In the genomic region with DNA sequence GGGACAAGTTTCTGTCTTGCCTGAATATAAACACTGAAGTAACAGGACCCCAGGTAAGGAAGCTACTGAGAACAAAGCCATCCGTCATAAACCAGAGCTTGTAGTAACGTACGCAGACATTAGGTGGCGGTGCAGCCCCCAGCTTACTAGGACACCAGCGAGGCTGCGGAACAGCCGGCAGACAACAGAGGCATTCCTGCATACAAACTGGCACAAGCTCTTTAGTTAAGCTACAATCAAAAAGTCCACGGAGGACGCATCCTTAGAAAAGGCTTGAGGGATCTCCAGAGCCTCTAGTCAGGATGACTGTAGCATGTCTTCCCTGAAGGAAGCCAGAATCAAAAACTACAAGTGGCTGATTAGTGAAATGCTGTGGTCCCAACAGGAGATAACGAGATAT, we compare ENCODE assay signal across 9 cellular contexts. TPM values are rescaled to one million over a fixed set of nuclear protein-coding genes. Genes with fewer than 3 reads are reported as not detected.
DNase-seq lines count a peak whose midpoint lies in the region; ATAC-seq and TF ChIP-seq lines count a peak whose summit lies in the region.
"Had no signal": no experiment of that assay in that cellular context is flagged by ENCODE, and none has a peak within 500 bp of the region (broad histone marks: within the 10 kb centered on the region; RNA-seq: fewer than 3 reads in every experiment).

No MANE protein-coding gene starts in this region.

- no peak for TF ChIP-seq POLR2A in upper lobe of left lung (IDR thresholded peaks at IDR 0.05)

- ATAC-seq in left lobe of liver: peak; percentile 52
- no peak for ATAC-seq in upper lobe of left lung (ENCODE audit: low FRiP score in 2 of 2)
- ATAC-seq in HG02973 (IDR thresholded peaks at IDR 0.05; ENCODE audit: unreplicated experiment): no peak
- no peak for ATAC-seq in GM21447 (IDR thresholded peaks at IDR 0.05; ENCODE audit: unreplicated experiment)
- ATAC-seq in HG03039 (IDR thresholded peaks at IDR 0.05; ENCODE audit: unreplicated experiment): no peak

- POLR2A ChIA-PET in activated CD4-positive, alpha-beta T cell treated with anti-CD3 and anti-CD28 coated beads, Interleukin-2, amount 10 ng/mL, durations not matched to agents 7 days and 5 days (lab: Charles Lee): no interaction called here

- DNase-seq in activated CD4-positive, alpha-beta T cell treated with anti-CD3 and anti-CD28 coated beads, Interleukin-2, amount 10 ng/mL, durations not matched to agents 7 days and 5 days: peak; percentile 14
- no peak for DNase-seq in activated CD4-positive, alpha-beta T cell treated with anti-CD3 and anti-CD28 coated beads, Interleukin-2, amount 50 U/mL, for 48 hours
- DNase-seq in caudate nucleus (lab: John Stamatoyannopoulos, UW): peak in 57 of 61 donors; percentile 2 to 82 (median 47)
- no peak for DNase-seq in left lobe of liver (ENCODE audit: low spot score)
- peak in 1 of 2 donors; percentile 32 for DNase-seq in upper lobe of left lung

- no peaks in the 10 kb centered on the region for H3K27me3 Mint-ChIP-seq in activated CD4-positive, alpha-beta T cell treated with anti-CD3 and anti-CD28 coated beads, Interleukin-2, amount 10 ng/mL, durations not matched to agents 7 days and 5 days
- H3K27me3 Mint-ChIP-seq: activated naive CD8-positive, alpha-beta T cell had no signal

- H3K4me3 Mint-ChIP-seq in activated CD4-positive, alpha-beta T cell treated with anti-CD3 and anti-CD28 coated beads, Interleukin-2, amount 10 ng/mL, durations not matched to agents 7 days and 5 days: no peak overlapping the region
- H3K4me3 Mint-ChIP-seq: activated naive CD8-positive, alpha-beta T cell had no signal

- no peak overlapping the region for H3K27ac Mint-ChIP-seq in activated CD4-positive, alpha-beta T cell treated with anti-CD3 and anti-CD28 coated beads, Interleukin-2, amount 10 ng/mL, durations not matched to agents 7 days and 5 days
- H3K27ac Mint-ChIP-seq: activated naive CD8-positive, alpha-beta T cell had no signal

- H3K27ac ChIP-seq in caudate nucleus (ENCODE audit: low read depth, low read length) (no peak overlapping the region), upper lobe of left lung (no peak overlapping the region)

- TF ChIP-seq EP300 in upper lobe of left lung (IDR thresholded peaks at IDR 0.05): no peak

- 45 to 50% methylated on average over 10 of the region's 10 CpGs for WGBS in upper lobe of left lung, 2 donors

- H3K9me3 Mint-ChIP-seq in activated CD4-positive, alpha-beta T cell treated with anti-CD3 and anti-CD28 coated beads, Interleukin-2, amount 10 ng/mL, durations not matched to agents 7 days and 5 days: peaks cover 59% of the 10 kb centered on the region

- peaks cover 94% of the 10 kb centered on the region for H3K36me3 Mint-ChIP-seq in activated CD4-positive, alpha-beta T cell treated with anti-CD3 and anti-CD28 coated beads, Interleukin-2, amount 10 ng/mL, durations not matched to agents 7 days and 5 days (ENCODE audit: low read depth)

- no peaks in the 10 kb centered on the region for H3K4me1 Mint-ChIP-seq in activated CD4-positive, alpha-beta T cell treated with anti-CD3 and anti-CD28 coated beads, Interleukin-2, amount 10 ng/mL, durations not matched to agents 7 days and 5 days

- peaks cover 4 to 7% (median 4%) of the 10 kb centered on the region in 4 donors for H3K4me1 ChIP-seq in upper lobe of left lung

- no peaks in the 10 kb centered on the region for H3K27me3 ChIP-seq in upper lobe of left lung

- CTCF ChIA-PET in activated CD4-positive, alpha-beta T cell treated with anti-CD3 and anti-CD28 coated beads, Interleukin-2, amount 10 ng/mL, durations not matched to agents 7 days and 5 days (lab: Charles Lee): no interaction called here

- H3K36me3 ChIP-seq in upper lobe of left lung: peaks cover 24 to 64% (median 43%) of the 10 kb centered on the region in 4 donors

- no peak overlapping the region for H3K4me3 ChIP-seq in upper lobe of left lung

- peak in 5 of 6 experiments; percentile 35 to 66 (median 57) for TF ChIP-seq CTCF in upper lobe of left lung (IDR thresholded peaks at IDR 0.05)

- peaks cover 0 to 59% (median 46%) of the 10 kb centered on the region in 4 donors for H3K9me3 ChIP-seq in upper lobe of left lung

RNA-seq across cellular contexts. Expression of a gene that starts 26.2 kb away (rescaled TPM):
- total RNA-seq in activated CD4-positive, alpha-beta T cell treated with anti-CD3 and anti-CD28 coated beads, Interleukin-2, amount 10 ng/mL, durations not matched to agents 7 days and 5 days: 10 to 100 TPM; 40.2 to 42.9 TPM
- total RNA-seq in left lobe of liver: 8.8 TPM
- 100 to 1,000 TPM in 1 of 6 donors, 10 to 100 TPM in 5; 25.0 to 150 (median 48.5) TPM for total RNA-seq in upper lobe of left lung

RNA-seq across cellular contexts. Expression of a gene that starts 32.4 kb away (rescaled TPM):
- total RNA-seq in activated CD4-positive, alpha-beta T cell treated with anti-CD3 and anti-CD28 coated beads, Interleukin-2, amount 10 ng/mL, durations not matched to agents 7 days and 5 days: not detected
- total RNA-seq in left lobe of liver (not detected), upper lobe of left lung (not detected)

RNA-seq across cellular contexts. Expression of a gene that starts 55.7 kb away (rescaled TPM):
- total RNA-seq in activated CD4-positive, alpha-beta T cell treated with anti-CD3 and anti-CD28 coated beads, Interleukin-2, amount 10 ng/mL, durations not matched to agents 7 days and 5 days: 1 to 10 TPM; 1.3 to 1.9 TPM
- 0.83 TPM for total RNA-seq in left lobe of liver
- 1 to 10 TPM; 2.4 to 7.9 (median 4.3) TPM for total RNA-seq in upper lobe of left lung

Comparison
In these comparisons a context has a peak if more than half of its experiments do, and no peak if none do; other contexts are left out.
1. DNase-seq: peak in activated CD4-positive, alpha-beta T cell treated with anti-CD3 and anti-CD28 coated beads, Interleukin-2, amount 10 ng/mL, durations not matched to agents 7 days and 5 days (single experiment) and caudate nucleus (57 of 61); none in activated CD4-positive, alpha-beta T cell treated with anti-CD3 and anti-CD28 coated beads, Interleukin-2, amount 50 U/mL, for 48 hours (0 of 2) and left lobe of liver (single experiment).